21 cellular contexts compared by ENCODE assay signal in genomic region chr12:75870878-75871277, GRCh38.
"Had no signal": no experiment of that assay in that cellular context is flagged by ENCODE, and none has a peak within 500 bp of the region (broad histone marks: within the 10 kb centered on the region; RNA-seq: fewer than 3 reads in every experiment).

No MANE protein-coding gene starts in this region.

- H3K9me3 ChIP-seq: esophagus squamous epithelium, left lung, sigmoid colon, stomach, testis, upper lobe of left lung had no signal

- H3K79me2 ChIP-seq: parathyroid adenoma had no signal

- H2AFZ ChIP-seq: parathyroid adenoma had no signal

- FAIRE-seq: endothelial cell of umbilical vein had no signal

- H3K4me1 ChIP-seq: left lung, parathyroid adenoma, sigmoid colon, testis, upper lobe of left lung had no signal

- DNase-seq: activated CD4-positive, alpha-beta T cell treated with anti-CD3 and anti-CD28 coated beads, Interleukin-2, amount 10 ng/mL, durations not matched to agents 24 days and 14 days; activated CD4-positive, CD25-positive, alpha-beta regulatory T cell; activated CD8-positive, alpha-beta memory T cell treated with anti-CD3 and anti-CD28 coated beads, Interleukin-2, amount 50 U/mL, for 48 hours; activated CD8-positive, alpha-beta T cell treated with anti-CD3 and anti-CD28 coated beads, Interleukin-2, amount 10 ng/mL, durations not matched to agents 7 days and 5 days; activated gamma-delta T cell treated with Interleukin-2 at 50 U/mL for 16 hours; activated T-cell treated with anti-CD3 and anti-CD28 coated beads, Interleukin-2, amount 50 U/mL, for 72 hours; amniotic stem cell; cortex of kidney; effector CD4-positive, alpha-beta T cell; esophagus squamous epithelium; islet precursor cell; left lung; mammary epithelial cell; naive thymus-derived CD8-positive, alpha-beta T cell; sigmoid colon; stimulated activated CD4-positive, alpha-beta T cell treated with anti-CD3 and anti-CD28 coated beads, Interleukin-1b, Interleukin-23, amount 100 ng/mL, for 48 hours; stomach; testis; upper lobe of left lung had no signal

- H3K4me3 ChIP-seq: esophagus squamous epithelium, left lung, sigmoid colon, stomach, testis, upper lobe of left lung had no signal

- H3K9ac ChIP-seq: parathyroid adenoma had no signal

- H3K27me3 ChIP-seq: esophagus squamous epithelium, left lung, sigmoid colon, stomach, testis, upper lobe of left lung had no signal

- H3K36me3 ChIP-seq: esophagus squamous epithelium, left lung, sigmoid colon, stomach, upper lobe of left lung had no signal

- H3K27ac ChIP-seq: esophagus squamous epithelium, left lung, parathyroid adenoma, sigmoid colon, stomach, testis, upper lobe of left lung had no signal

- ATAC-seq: activated CD8-positive, alpha-beta T cell treated with anti-CD3 and anti-CD28 coated beads, Interleukin-2, amount 10 ng/mL, durations not matched to agents 7 days and 5 days; activated T-cell treated with anti-CD3 and anti-CD28 coated beads, Interleukin-2, amount 50 U/mL, for 72 hours; left lung; naive thymus-derived CD8-positive, alpha-beta T cell had no signal
